ENCODE assay signal across 10 cellular contexts in the genomic region with DNA sequence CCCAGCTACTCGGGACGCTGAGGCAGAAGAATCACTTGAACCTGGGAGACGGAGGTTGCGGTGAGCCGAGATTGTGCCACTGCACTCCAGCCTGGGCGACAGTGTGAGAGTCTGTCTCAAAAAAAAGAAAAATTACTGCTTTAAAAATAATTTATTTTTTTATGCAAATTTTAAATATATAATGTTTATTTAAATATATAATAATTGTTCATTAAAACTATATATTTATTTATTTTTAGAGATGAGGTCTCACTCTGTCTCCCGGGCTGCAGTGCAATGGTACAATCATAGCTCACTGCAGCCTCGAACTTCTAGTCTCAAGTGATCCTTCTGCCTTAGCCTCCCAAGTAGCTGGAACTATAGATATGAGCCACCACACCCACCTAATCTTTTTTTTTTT. TPM values are rescaled to one million over a fixed set of nuclear protein-coding genes. Genes with fewer than 3 reads are reported as not detected.
"Had no signal": no experiment of that assay in that cellular context is flagged by ENCODE, and none has a peak within 500 bp of the region (broad histone marks: within the 10 kb centered on the region; RNA-seq: fewer than 3 reads in every experiment).

No MANE protein-coding gene starts in this region.

- H3K27ac Mint-ChIP-seq: IgD-negative memory B cell had no signal

- DNase-seq: IMR-90, KBM-7, KG1 had no signal

- H3K4me2 ChIP-seq: KMS-11 had no signal

- FAIRE-seq: HepG2, HTR-8/SVneo had no signal

- H3K9ac ChIP-seq: KMS-11 had no signal

- H3K9me3 Mint-ChIP-seq: IgD-negative memory B cell had no signal

- H3K27me3 Mint-ChIP-seq: IgD-negative memory B cell had no signal

- H3K27ac ChIP-seq: HL-60, KMS-11 had no signal

- ATAC-seq: HepG2 had no signal

- H3K4me3 Mint-ChIP-seq: IgD-negative memory B cell had no signal

RNA-seq across cellular contexts. Expression of a gene that starts 42.6 kb away (rescaled TPM):
- total RNA-seq: HepG2, HT-29, HT1080, IMR-90 had no signal
- polyA plus RNA-seq: HepG2, IgD-negative memory B cell, IMR-90 had no signal
